20 cellular contexts compared by ENCODE assay signal in genomic region chr6:10313799-10314162, GRCh38.
"Had no signal": no experiment of that assay in that cellular context is flagged by ENCODE, and none has a peak within 500 bp of the region (broad histone marks: within the 10 kb centered on the region; RNA-seq: fewer than 3 reads in every experiment).

No MANE protein-coding gene starts in this region.

- DNase-seq: activated CD4-positive, alpha-beta T cell treated with anti-CD3 and anti-CD28 coated beads for 48 hours; activated CD4-positive, CD25-positive, alpha-beta regulatory T cell; activated CD8-positive, alpha-beta T cell treated with anti-CD3 and anti-CD28 coated beads for 36 hours; activated naive CD4-positive, alpha-beta T cell; activated naive CD8-positive, alpha-beta T cell treated with anti-CD3 and anti-CD28 coated beads, Interleukin-2, amount 10 ng/mL, durations not matched to agents 7 days and 5 days; activated T-cell treated with anti-CD3 and anti-CD28 coated beads, Interleukin-2, amount 50 U/mL, for 1 hour; amygdala; body of pancreas; caudate nucleus; dorsolateral prefrontal cortex; hypothalamus; left colon; naive B cell; pancreas; stimulated activated naive B cell treated with anti-CD40 and anti-IgM and Interleukin-4, amounts not matched to agents 10 μg/mL and 1 μg/mL and 100 μg/mL, for 72 hours; T-helper 1 cell; T-helper 9 cell had no signal

- H3K36me3 ChIP-seq: neutrophil, pancreas had no signal

- H3K27ac ChIP-seq: body of pancreas, neutrophil, pancreas had no signal

- H3K4me1 Mint-ChIP-seq: activated naive CD8-positive, alpha-beta T cell treated with anti-CD3 and anti-CD28 coated beads, Interleukin-2, amount 10 ng/mL, durations not matched to agents 7 days and 5 days; activated T-helper 17 cell treated with anti-CD3 and anti-CD28 coated beads, Interleukin-2, amount 50 U/mL, for 72 hours; naive B cell; stimulated activated naive B cell treated with anti-CD40 and anti-IgM and Interleukin-4, amounts not matched to agents 10 μg/mL and 1 μg/mL and 100 μg/mL, for 72 hours had no signal

- H3K4me3 ChIP-seq: body of pancreas, lung, pancreas had no signal

- H3K9me3 Mint-ChIP-seq: activated naive CD8-positive, alpha-beta T cell treated with anti-CD3 and anti-CD28 coated beads, Interleukin-2, amount 10 ng/mL, durations not matched to agents 7 days and 5 days; activated T-helper 17 cell treated with anti-CD3 and anti-CD28 coated beads, Interleukin-2, amount 50 U/mL, for 72 hours had no signal

- H3K27ac Mint-ChIP-seq: activated CD8-positive, alpha-beta T cell treated with anti-CD3 and anti-CD28 coated beads for 36 hours; activated naive CD8-positive, alpha-beta T cell treated with anti-CD3 and anti-CD28 coated beads, Interleukin-2, amount 10 ng/mL, durations not matched to agents 7 days and 5 days; activated T-helper 17 cell treated with anti-CD3 and anti-CD28 coated beads, Interleukin-2, amount 50 U/mL, for 72 hours; naive B cell; stimulated activated naive B cell treated with anti-CD40 and anti-IgM and Interleukin-4, amounts not matched to agents 10 μg/mL and 1 μg/mL and 100 μg/mL, for 72 hours had no signal

- ATAC-seq: activated CD8-positive, alpha-beta T cell treated with anti-CD3 and anti-CD28 coated beads for 36 hours; activated T-helper 17 cell treated with anti-CD3 and anti-CD28 coated beads, Interleukin-2, amount 50 U/mL, for 72 hours; body of pancreas; left colon; pancreas; stimulated activated naive B cell treated with anti-CD40 and anti-IgM and Interleukin-4, amounts not matched to agents 10 μg/mL and 1 μg/mL and 100 μg/mL, for 72 hours had no signal

- H3K4me1 ChIP-seq: body of pancreas, pancreas had no signal

- H3K9me3 ChIP-seq: body of pancreas, neutrophil, pancreas had no signal

- H3K27me3 Mint-ChIP-seq: activated CD8-positive, alpha-beta T cell treated with anti-CD3 and anti-CD28 coated beads for 36 hours; activated naive CD8-positive, alpha-beta T cell treated with anti-CD3 and anti-CD28 coated beads, Interleukin-2, amount 10 ng/mL, durations not matched to agents 7 days and 5 days; activated T-helper 17 cell treated with anti-CD3 and anti-CD28 coated beads, Interleukin-2, amount 50 U/mL, for 72 hours had no signal

- H3K36me3 Mint-ChIP-seq: activated naive CD8-positive, alpha-beta T cell treated with anti-CD3 and anti-CD28 coated beads, Interleukin-2, amount 10 ng/mL, durations not matched to agents 7 days and 5 days had no signal

- H3K27me3 ChIP-seq: body of pancreas had no signal

- H3K4me3 Mint-ChIP-seq: activated CD8-positive, alpha-beta T cell treated with anti-CD3 and anti-CD28 coated beads for 36 hours; activated naive CD8-positive, alpha-beta T cell treated with anti-CD3 and anti-CD28 coated beads, Interleukin-2, amount 10 ng/mL, durations not matched to agents 7 days and 5 days; activated T-helper 17 cell treated with anti-CD3 and anti-CD28 coated beads, Interleukin-2, amount 50 U/mL, for 72 hours; naive B cell; stimulated activated naive B cell treated with anti-CD40 and anti-IgM and Interleukin-4, amounts not matched to agents 10 μg/mL and 1 μg/mL and 100 μg/mL, for 72 hours had no signal
